Comparison of ENCODE assay signal across 22 cellular contexts in the genomic region with DNA sequence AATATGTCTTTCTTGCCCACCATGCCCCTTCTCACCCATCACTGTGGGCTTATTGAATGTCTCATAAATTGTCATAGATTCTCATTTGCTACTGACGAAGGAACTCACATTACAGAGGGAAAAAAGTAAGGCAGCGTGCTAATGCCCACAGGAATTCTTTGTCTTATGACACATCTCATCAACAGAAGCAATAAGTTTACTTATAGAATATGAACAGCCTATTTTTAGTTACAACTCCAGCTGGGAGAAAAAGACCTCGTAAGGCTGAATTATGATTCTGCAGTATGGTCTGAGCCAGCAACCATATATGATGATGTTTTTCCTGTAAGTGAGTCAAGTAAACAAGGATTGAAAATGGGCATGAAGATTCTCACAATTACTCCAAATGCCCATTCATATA.
"Had no signal": no experiment of that assay in that cellular context is flagged by ENCODE, and none has a peak within 500 bp of the region (broad histone marks: within the 10 kb centered on the region; RNA-seq: fewer than 3 reads in every experiment).

No MANE protein-coding gene starts in this region.

- H3K36me3 ChIP-seq: colonic mucosa, esophagus squamous epithelium, neutrophil, right atrium auricular region, suprapubic skin, tibial artery, upper lobe of left lung, uterus had no signal

- H3K27me3 Mint-ChIP-seq: naive B cell had no signal

- H3K4me1 ChIP-seq: colonic mucosa, suprapubic skin, uterus had no signal

- H3K27ac ChIP-seq: colonic mucosa, esophagus squamous epithelium, hepatocyte, neutrophil, right atrium auricular region, suprapubic skin, tibial artery, upper lobe of left lung, uterus had no signal

- H3K27ac Mint-ChIP-seq: naive B cell had no signal

- H3K4me3 Mint-ChIP-seq: naive B cell, nephron progenitor cell had no signal

- H3K79me2 ChIP-seq: hepatocyte had no signal

- H3K4me1 Mint-ChIP-seq: naive B cell, nephron progenitor cell had no signal

- H3K9me3 Mint-ChIP-seq: naive B cell had no signal

- H2AFZ ChIP-seq: hepatocyte had no signal

- H3K9me3 ChIP-seq: colonic mucosa, esophagus squamous epithelium, neutrophil, right atrium auricular region, suprapubic skin, tibial artery, upper lobe of left lung, uterus had no signal

- DNase-seq: colonic mucosa; dermis blood vessel endothelial cell; esophagus squamous epithelium; foreskin melanocyte; head of caudate nucleus; left colon; left ventricle myocardium superior; mesenchymal stem cell; naive B cell; nephron progenitor cell; posterior cingulate gyrus; stimulated activated CD4-positive, alpha-beta T cell treated with anti-CD3 and anti-CD28 coated beads, Interleukin-2, amount 100 ng/mL, for 48 hours; stimulated activated naive CD4-positive, alpha-beta T cell treated with Interleukin-2 at 50 U/mL for 16 hours; tibial artery; upper lobe of left lung; uterus had no signal

- H3K4me3 ChIP-seq: colonic mucosa, esophagus squamous epithelium, hepatocyte, lung, right atrium auricular region, smooth muscle cell, suprapubic skin, tibial artery, upper lobe of left lung, uterus had no signal

- H3K36me3 Mint-ChIP-seq: naive B cell had no signal

- H3K27me3 ChIP-seq: colonic mucosa, hepatocyte, neutrophil, right atrium auricular region, suprapubic skin, tibial artery, upper lobe of left lung, uterus had no signal

- ATAC-seq: left colon, left ventricle myocardium superior had no signal

- H3K4me2 ChIP-seq: hepatocyte, smooth muscle cell had no signal
